Comparison of ENCODE assay signal across 16 cellular contexts in genomic region chr1:221892301-221892830, GRCh38.
"Had no signal": no experiment of that assay in that cellular context is flagged by ENCODE, and none has a peak within 500 bp of the region (broad histone marks: within the 10 kb centered on the region; RNA-seq: fewer than 3 reads in every experiment).

No MANE protein-coding gene starts in this region.

- H3K4me1 Mint-ChIP-seq: immature natural killer cell, natural killer cell had no signal

- H3K27ac ChIP-seq: cardiac muscle cell, pancreas, sigmoid colon had no signal

- H3K4me3 Mint-ChIP-seq: activated naive CD8-positive, alpha-beta T cell; activated T-helper 1 cell treated with anti-CD3 and anti-CD28 coated beads, Interleukin-12 subunit alpha, Interleukin-12 subunit beta, Interleukin-2, Interleukin-4 antibody, amounts not matched to agents 30 ng/mL and 10 ng/mL and 1 ng/mL, durations not matched to agents 14 hours and 24 hours and 36 hours; immature natural killer cell; natural killer cell; stimulated activated naive B cell treated with anti-CD40 and anti-IgM and Interleukin-4, amounts not matched to agents 10 μg/mL and 1 μg/mL and 100 μg/mL, for 72 hours had no signal

- H3K9me3 Mint-ChIP-seq: activated T-helper 1 cell treated with anti-CD3 and anti-CD28 coated beads, Interleukin-12 subunit alpha, Interleukin-12 subunit beta, Interleukin-2, Interleukin-4 antibody, amounts not matched to agents 30 ng/mL and 10 ng/mL and 1 ng/mL, durations not matched to agents 14 hours and 24 hours and 36 hours; immature natural killer cell; natural killer cell had no signal

- DNase-seq: activated CD4-positive, alpha-beta T cell treated with anti-CD3 and anti-CD28 coated beads, Interleukin-2, amount 50 U/mL, for 4 hours; amniotic stem cell; effector memory CD4-positive, alpha-beta T cell; esophagus squamous epithelium; heart right ventricle; immature natural killer cell; kidney glomerular epithelial cell; natural killer cell; pancreas; sigmoid colon; stimulated activated naive B cell treated with anti-CD40 and anti-IgM and Interleukin-4, amounts not matched to agents 10 μg/mL and 1 μg/mL and 100 μg/mL, for 72 hours had no signal

- H3K27ac Mint-ChIP-seq: activated naive CD8-positive, alpha-beta T cell; activated T-helper 1 cell treated with anti-CD3 and anti-CD28 coated beads, Interleukin-12 subunit alpha, Interleukin-12 subunit beta, Interleukin-2, Interleukin-4 antibody, amounts not matched to agents 30 ng/mL and 10 ng/mL and 1 ng/mL, durations not matched to agents 14 hours and 24 hours and 36 hours; immature natural killer cell had no signal

- H3K27me3 ChIP-seq: cardiac muscle cell, esophagus squamous epithelium, gastrocnemius medialis, heart right ventricle, pancreas, sigmoid colon, tibial nerve had no signal

- H3K36me3 Mint-ChIP-seq: activated naive CD8-positive, alpha-beta T cell; natural killer cell had no signal

- H3K9me3 ChIP-seq: esophagus squamous epithelium, gastrocnemius medialis, pancreas, sigmoid colon, tibial nerve had no signal

- ATAC-seq: natural killer cell; pancreas; stimulated activated naive B cell treated with anti-CD40 and anti-IgM and Interleukin-4, amounts not matched to agents 10 μg/mL and 1 μg/mL and 100 μg/mL, for 72 hours had no signal

- H3K36me3 ChIP-seq: cardiac muscle cell, esophagus squamous epithelium, gastrocnemius medialis, heart right ventricle, pancreas, sigmoid colon, tibial nerve had no signal

- H3K27me3 Mint-ChIP-seq: stimulated activated naive B cell treated with anti-CD40 and anti-IgM and Interleukin-4, amounts not matched to agents 10 μg/mL and 1 μg/mL and 100 μg/mL, for 72 hours had no signal

- H3K4me3 ChIP-seq: cardiac muscle cell, esophagus squamous epithelium, gastrocnemius medialis, heart right ventricle, pancreas, sigmoid colon, tibial nerve had no signal

- H3K4me1 ChIP-seq: pancreas had no signal
